Comparison of ENCODE assay signal across 8 cellular contexts in the genomic region with DNA sequence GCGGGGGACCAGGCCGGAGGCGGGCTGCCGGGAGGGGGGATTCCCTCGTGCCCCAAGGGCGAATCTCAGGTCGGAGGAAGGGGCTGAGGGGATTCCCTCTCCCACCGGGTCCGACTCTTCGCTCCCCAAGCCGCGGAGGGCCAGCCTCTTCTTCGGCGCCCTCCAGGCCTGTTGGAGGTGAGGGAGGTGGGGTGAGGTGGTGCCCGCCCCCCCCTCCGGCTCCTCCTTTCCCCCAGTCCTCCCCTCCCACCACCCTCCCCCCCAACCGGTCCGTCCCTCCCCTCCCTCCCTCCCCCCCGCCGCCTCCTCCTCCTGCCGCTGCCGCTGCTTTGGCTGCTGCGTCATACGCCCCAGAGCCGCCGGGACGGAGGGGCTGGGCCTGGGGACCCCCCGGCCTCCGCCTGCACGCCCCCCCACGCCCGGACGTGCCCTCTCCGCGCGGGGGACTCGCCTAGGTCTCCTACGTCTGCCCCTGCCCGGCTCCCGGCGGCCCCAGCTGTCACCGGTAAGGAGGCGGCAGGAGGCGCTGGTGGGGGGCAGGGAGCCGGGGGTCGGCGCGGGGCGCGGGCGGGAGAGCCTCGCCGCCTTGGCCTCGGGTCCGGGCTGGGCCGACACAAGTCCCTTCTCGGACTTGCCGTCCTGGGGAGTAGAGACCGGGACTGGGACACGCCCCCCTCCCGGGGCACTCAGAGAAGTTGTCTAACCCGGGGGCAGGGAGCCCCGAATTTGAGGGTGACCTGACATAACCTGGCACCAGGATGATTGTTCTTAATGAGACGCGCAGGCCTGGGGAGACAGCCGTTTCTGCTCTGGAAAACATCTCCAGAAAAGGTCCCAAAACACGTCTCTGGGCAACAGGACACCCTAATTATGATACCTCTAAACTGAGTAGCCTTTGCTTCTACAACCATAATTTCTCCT. TPM values are rescaled to one million over a fixed set of nuclear protein-coding genes. Genes with fewer than 3 reads are reported as not detected.
DNase-seq lines count a peak whose midpoint lies in the region; ATAC-seq and TF ChIP-seq lines count a peak whose summit lies in the region.

PHF1 (plus strand) TSS at position 304 of the 921 bp plus-strand sequence. CDS start 1,250 bp downstream, outside the sequence.

- H3K36me3 ChIP-seq in heart right ventricle (peaks cover 0 to 40% (median 21%) of the 10 kb centered on the region in 9 donors), prostate gland (no peaks in the 10 kb centered on the region)

- peak; percentile 33 for TF ChIP-seq POLR2A in GM18526 (IDR thresholded peaks at IDR 0.05; ENCODE audit: extremely low read depth, insufficient read length)
- peak; percentile 69 for TF ChIP-seq POLR2A in prostate gland (IDR thresholded peaks at IDR 0.05)

- intact Hi-C loops in heart right ventricle (cut with DNase I), result loop anchor here in 5 of 10 donors (1.0 to 10.0 kb wide), 5 partner anchors 7 to 1746 kb away; partner anchors contain the start of genes KIFC1 (in 3 of the 5), TAPBP (in 2 of the 5), ZBTB22 (in 2 of the 5) and C6orf47 (in 1 of the 5)
- intact Hi-C loops in prostate gland (cut with DNase I), result loop anchor here (1.0 to 10.0 kb wide), 3 partner anchors 20 to 436 kb away; partner anchors contain the start of genes KIFC1 and ZBTB22

- ATAC-seq in HG03045 (IDR thresholded peaks at IDR 0.05; ENCODE audit: unreplicated experiment) (peak; percentile 37), heart right ventricle (peak; percentile 53 to 86 (median 78))

- H3K4me1 ChIP-seq in heart right ventricle, result peaks cover 6 to 35% (median 27%) of the 10 kb centered on the region in 9 donors
- peaks cover 6% of the 10 kb centered on the region for H3K4me1 ChIP-seq in prostate gland (replicated peaks)

- TF ChIP-seq CTCF in C4-2B (conservative IDR thresholded peaks at IDR 0.05) (no peak), heart right ventricle (IDR thresholded peaks at IDR 0.05) (peak in 4 of 9 donors; percentile 13 to 47 (median 36)), prostate gland (IDR thresholded peaks at IDR 0.05) (no peak)

- 0 to 1% (median 1%) methylated on average over 37 to 60 of the region's 67 CpGs for WGBS in adipose tissue, 3 donors
- 0% methylated on average over 45 to 63 of the region's 67 CpGs for WGBS in heart right ventricle, 2 donors
- 1% methylated on average over 38 of the region's 67 CpGs for WGBS in prostate gland

- DNase-seq in NOMO-1 treated with dmso at 0.1 percent for 144 hours (lab: John Stamatoyannopoulos, UW; ENCODE audit: unreplicated experiment), result peak; percentile 77
- peak; percentile 75 to 83 for DNase-seq in heart right ventricle
- peak; percentile 76 for DNase-seq in prostate gland (ENCODE audit: low spot score)
- no peak for DNase-seq in NCI-H446 treated with DMSO at 0.1 percent for 48 hours (lab: John Stamatoyannopoulos, UW)

- H3K27me3 ChIP-seq in heart right ventricle (no peaks in the 10 kb centered on the region), prostate gland (replicated peaks; ENCODE audit: insufficient read depth) (no peaks in the 10 kb centered on the region)

- H3K9me3 ChIP-seq in heart right ventricle (no peaks in the 10 kb centered on the region), prostate gland (no peaks in the 10 kb centered on the region)

- H3K27ac ChIP-seq in C4-2B (peak within 1 kb of the TSS; percentile 91), adipose tissue (ENCODE audit: low read depth, low read length) (peak within 1 kb of the TSS; percentile 91), heart right ventricle (peak within 1 kb of the TSS; percentile 93 to 100 (median 99)), prostate gland (peak within 1 kb of the TSS; percentile 100)

- H3K4me3 ChIP-seq in heart right ventricle (peak within 1 kb of the TSS; percentile 74 to 100 (median 99)), prostate gland (peak within 1 kb of the TSS; percentile 100)

RNA-seq across cellular contexts. Expression of gene PHF1, which starts in this region (rescaled TPM):
- 100 to 1,000 TPM in 1 of 3 donors, 10 to 100 TPM in 2; 52.3 to 106 (median 73.9) TPM for polyA plus RNA-seq in adipose tissue
- 10 to 100 TPM; 36.2 to 61.2 (median 48.9) TPM for total RNA-seq in heart right ventricle
- polyA plus RNA-seq in heart right ventricle, result 100 to 1,000 TPM in 1 of 2 donors, 10 to 100 TPM in 1; 59.5 to 125 TPM
- 100 to 1,000 TPM in 1 of 2 donors, 10 to 100 TPM in 1; 98.2 to 132 TPM for total RNA-seq in prostate gland
